10 cellular contexts compared by ENCODE assay signal in the genomic region with DNA sequence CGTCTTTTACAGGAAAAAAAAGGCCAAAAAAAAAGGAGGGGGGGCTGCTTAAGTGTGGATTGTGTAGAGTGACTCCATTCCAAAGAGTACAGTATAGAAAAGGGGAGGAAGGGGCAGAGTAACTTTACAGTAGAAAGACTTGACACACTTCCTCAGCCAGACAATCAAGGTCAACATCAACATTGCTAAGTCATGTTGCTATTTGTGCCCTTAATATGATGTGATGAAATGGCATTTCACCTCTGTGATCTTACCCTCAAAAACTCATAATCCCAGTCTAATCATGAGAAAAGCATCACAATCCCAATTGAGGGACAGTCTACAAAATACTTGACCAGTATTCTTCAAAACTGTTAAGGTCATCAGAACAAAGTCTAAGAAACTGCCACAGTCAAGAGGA. TPM values are rescaled to one million over a fixed set of nuclear protein-coding genes. Genes with fewer than 3 reads are reported as not detected.
DNase-seq lines count a peak whose midpoint lies in the region; ATAC-seq and TF ChIP-seq lines count a peak whose summit lies in the region.
"Had no signal": no experiment of that assay in that cellular context is flagged by ENCODE, and none has a peak within 500 bp of the region (broad histone marks: within the 10 kb centered on the region; RNA-seq: fewer than 3 reads in every experiment).

No MANE protein-coding gene starts in this region.

- H3K27ac ChIP-seq in left ventricle myocardium inferior (replicated peaks) (peak overlapping the region; percentile 99), heart left ventricle (peak overlapping the region in 4 of 12 donors; percentile 59 to 100 (median 80)), uterus (peak overlapping the region; percentile 41 to 48)

- H3K9me3 ChIP-seq in left ventricle myocardium inferior (replicated peaks): no peaks in the 10 kb centered on the region
- no peaks in the 10 kb centered on the region for H3K9me3 ChIP-seq in heart left ventricle
- no peaks in the 10 kb centered on the region for H3K9me3 ChIP-seq in uterus
- no peaks in the 10 kb centered on the region for H3K9me3 ChIP-seq in HAP-1

- no peak overlapping the region for H3K4me3 ChIP-seq in left ventricle myocardium inferior
- no peak overlapping the region for H3K4me3 ChIP-seq in heart left ventricle
- H3K4me3 ChIP-seq in uterus: no peak overlapping the region
- no peak overlapping the region for H3K4me3 ChIP-seq in HAP-1

- ATAC-seq in heart left ventricle: no peak
- ATAC-seq in activated T-helper 17 cell treated with anti-CD3 and anti-CD28 coated beads, Interleukin-2, amount 50 U/mL, for 72 hours (replicated peaks): no peak

- WGBS in heart left ventricle, 4 donors: 67 to 86% (median 77%) methylated on average over 1 of the region's 1 CpG

- no peak for DNase-seq in left ventricle myocardium inferior
- no peak for DNase-seq in heart left ventricle
- DNase-seq in medulla oblongata (ENCODE audit: extremely low spot score): peak; percentile 14
- no peak for DNase-seq in uterus
- no peak for DNase-seq in central memory CD4-positive, alpha-beta T cell
- no peak for DNase-seq in NK-92 treated with Interleukin-12 subunit alpha and Interleukin-12 subunit beta, amount 100 ng/mL, for 24 hours (lab: John Stamatoyannopoulos, UW)
- DNase-seq in HAP-1 (ENCODE audit: low spot score in 2 of 2): no peak
- DNase-seq: NCI-H1417, nephron progenitor cell had no signal

- TF ChIP-seq POLR2A in heart left ventricle (IDR thresholded peaks at IDR 0.05): no peak
- no peak for TF ChIP-seq POLR2A in uterus (IDR thresholded peaks at IDR 0.05)

- no peaks in the 10 kb centered on the region for H3K9me3 Mint-ChIP-seq in activated T-helper 17 cell treated with anti-CD3 and anti-CD28 coated beads, Interleukin-2, amount 50 U/mL, for 72 hours
- H3K9me3 Mint-ChIP-seq: nephron progenitor cell had no signal

- no peaks in the 10 kb centered on the region for H3K27me3 Mint-ChIP-seq in activated T-helper 17 cell treated with anti-CD3 and anti-CD28 coated beads, Interleukin-2, amount 50 U/mL, for 72 hours

- H3K4me3 Mint-ChIP-seq in activated T-helper 17 cell treated with anti-CD3 and anti-CD28 coated beads, Interleukin-2, amount 50 U/mL, for 72 hours: peak overlapping the region; percentile 81
- H3K4me3 Mint-ChIP-seq: nephron progenitor cell had no signal

- H3K4me1 ChIP-seq in left ventricle myocardium inferior: peaks cover 60% of the 10 kb centered on the region
- H3K4me1 ChIP-seq in heart left ventricle: peaks cover 6 to 43% (median 33%) of the 10 kb centered on the region in 12 donors
- no peaks in the 10 kb centered on the region for H3K4me1 ChIP-seq in uterus
- H3K4me1 ChIP-seq in HAP-1: peaks cover 13% of the 10 kb centered on the region

- peaks cover 22% of the 10 kb centered on the region for H3K36me3 Mint-ChIP-seq in activated T-helper 17 cell treated with anti-CD3 and anti-CD28 coated beads, Interleukin-2, amount 50 U/mL, for 72 hours (ENCODE audit: low read depth)

- in situ Hi-C loops in HAP-1 (cut with MboI; ENCODE audit: low sequenced_read_pairs): no loop called here

- no peak for TF ChIP-seq CTCF in left ventricle myocardium inferior (IDR thresholded peaks at IDR 0.05; ENCODE audit: borderline replicate concordance)
- TF ChIP-seq CTCF in heart left ventricle (IDR thresholded peaks at IDR 0.05): no peak
- TF ChIP-seq CTCF in uterus (IDR thresholded peaks at IDR 0.05): no peak

- H3K27ac Mint-ChIP-seq in activated T-helper 17 cell treated with anti-CD3 and anti-CD28 coated beads, Interleukin-2, amount 50 U/mL, for 72 hours: peak overlapping the region; percentile 96
- H3K27ac Mint-ChIP-seq: nephron progenitor cell had no signal

- intact Hi-C loops in left ventricle myocardium inferior (cut with micrococcal nuclease): loop anchor here (2.0 kb wide), 1 partner anchor 38 kb away; no protein-coding TSS in a partner anchor
- intact Hi-C loops in heart left ventricle (cut with DNase I): loop anchor here (2.0 to 10.0 kb wide), 11 partner anchors 36 to 440 kb away; partner anchors contain the start of gene UBAP2 (in 3 of the 10)
- intact Hi-C loops in uterus (cut with DNase I; ENCODE audit: low total_unique reads): loop anchor here (5.0 kb wide), 1 partner anchor 37 kb away; no protein-coding TSS in a partner anchor

- H3K36me3 ChIP-seq in left ventricle myocardium inferior (no peaks in the 10 kb centered on the region), heart left ventricle (no peaks in the 10 kb centered on the region), uterus (no peaks in the 10 kb centered on the region), HAP-1 (replicated peaks) (no peaks in the 10 kb centered on the region; the same call in 1 of the 2 replicates)

- no peaks in the 10 kb centered on the region for H3K27me3 ChIP-seq in left ventricle myocardium inferior (ENCODE audit: low read depth)
- H3K27me3 ChIP-seq in heart left ventricle: no peaks in the 10 kb centered on the region
- no peaks in the 10 kb centered on the region for H3K27me3 ChIP-seq in uterus
- H3K27me3 ChIP-seq in HAP-1 (ENCODE audit: low read depth): no peaks in the 10 kb centered on the region

- H3K4me1 Mint-ChIP-seq in activated T-helper 17 cell treated with anti-CD3 and anti-CD28 coated beads, Interleukin-2, amount 50 U/mL, for 72 hours: peaks cover 11% of the 10 kb centered on the region

RNA-seq across cellular contexts. Expression of gene UBE2R2, which starts 2.1 kb away (rescaled TPM):
- total RNA-seq in left ventricle myocardium inferior: 40.6 TPM
- total RNA-seq in heart left ventricle: 10 to 100 TPM; 29.4 to 45.7 (median 40.3) TPM
- 10 to 100 TPM; 18.6 to 27.3 TPM for polyA plus RNA-seq in heart left ventricle
- total RNA-seq in activated T-helper 17 cell treated with anti-CD3 and anti-CD28 coated beads, Interleukin-2, amount 50 U/mL, for 72 hours: 10 to 100 TPM; 39.3 to 61.4 TPM
- 10 to 100 TPM in 3 of 4 donors, 1 to 10 TPM in 1; 5.4 to 46.9 (median 22.1) TPM for total RNA-seq in uterus

RNA-seq across cellular contexts. Expression of gene PRSS3, which starts 19.5 kb away (rescaled TPM):
- total RNA-seq in left ventricle myocardium inferior (not detected), heart left ventricle (1 to 10 TPM in 2 of 9 donors, under 1 TPM in 1, not detected in 6; 0.89 to 1.4 (median 1.2) TPM), uterus (not detected)
- under 1 TPM in 1 of 2 donors, not detected in 1; 0.58 TPM for polyA plus RNA-seq in heart left ventricle
- not detected for total RNA-seq in activated T-helper 17 cell treated with anti-CD3 and anti-CD28 coated beads, Interleukin-2, amount 50 U/mL, for 72 hours
